ENCODE assay signal across 10 cellular contexts in the genomic region with DNA sequence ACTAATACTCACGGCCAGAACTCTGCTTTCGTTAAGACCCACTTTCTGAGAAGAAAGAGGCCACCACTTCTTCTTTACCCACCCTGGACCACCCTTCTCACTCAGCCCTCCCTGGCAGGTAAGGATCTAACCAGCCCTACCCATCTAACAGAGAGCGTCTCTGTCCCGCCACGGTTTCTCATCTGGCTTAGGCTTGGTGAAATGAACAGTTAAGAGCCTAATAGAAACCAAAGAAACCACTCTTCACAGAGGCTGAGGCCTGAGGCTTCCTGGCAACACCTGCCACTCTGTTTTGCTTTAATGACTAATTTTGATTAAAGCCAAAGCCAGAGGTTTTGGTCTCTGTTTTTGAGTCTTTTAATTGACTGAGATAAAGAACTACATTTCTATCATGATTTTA.
DNase-seq lines count a peak whose midpoint lies in the region; ATAC-seq and TF ChIP-seq lines count a peak whose summit lies in the region.
"Had no signal": no experiment of that assay in that cellular context is flagged by ENCODE, and none has a peak within 500 bp of the region (broad histone marks: within the 10 kb centered on the region; RNA-seq: fewer than 3 reads in every experiment).

No MANE protein-coding gene starts in this region.

- ATAC-seq in GM19035 (IDR thresholded peaks at IDR 0.05; ENCODE audit: unreplicated experiment) (peak; percentile 85), HG02642 (IDR thresholded peaks at IDR 0.05; ENCODE audit: poor library complexity, unreplicated experiment) (peak; percentile 83), HG03460 (IDR thresholded peaks at IDR 0.05; ENCODE audit: unreplicated experiment) (peak; percentile 85), heart right ventricle (no peak)
- ATAC-seq: HepG2 had no signal

- H3K27me3 ChIP-seq in uterus: no peaks in the 10 kb centered on the region
- H3K27me3 ChIP-seq in heart right ventricle: no peaks in the 10 kb centered on the region
- H3K27me3 ChIP-seq: pancreas had no signal

- TF ChIP-seq POLR2A in uterus (IDR thresholded peaks at IDR 0.05): no peak

- H3K4me1 ChIP-seq in uterus (no peaks in the 10 kb centered on the region), heart right ventricle (peaks cover 0 to 4% (median 0%) of the 10 kb centered on the region in 9 donors)
- H3K4me1 ChIP-seq: pancreas had no signal

- no peak for TF ChIP-seq CTCF in uterus (IDR thresholded peaks at IDR 0.05)
- no peak for TF ChIP-seq CTCF in heart right ventricle (IDR thresholded peaks at IDR 0.05)

- H3K36me3 ChIP-seq in uterus: no peaks in the 10 kb centered on the region
- H3K36me3 ChIP-seq in heart right ventricle: no peaks in the 10 kb centered on the region
- H3K36me3 ChIP-seq: pancreas had no signal

- peak; percentile 24 for DNase-seq in DMS79 (lab: John Stamatoyannopoulos, UW)
- DNase-seq in uterus: no peak
- no peak for DNase-seq in RKO (ENCODE audit: low spot score)
- DNase-seq in heart right ventricle: no peak
- DNase-seq in kidney glomerular epithelial cell (lab: John Stamatoyannopoulos, UW): no peak

- H3K9me3 ChIP-seq in uterus (no peaks in the 10 kb centered on the region), heart right ventricle (peaks cover 0 to 1% (median 0%) of the 10 kb centered on the region in 11 donors)
- H3K9me3 ChIP-seq: pancreas had no signal

- 90 to 95% methylated on average over 5 of the region's 5 CpGs for WGBS in heart right ventricle, 2 donors

- H3K4me3 ChIP-seq in uterus: no peak overlapping the region
- H3K4me3 ChIP-seq in heart right ventricle: no peak overlapping the region
- H3K4me3 ChIP-seq: pancreas had no signal

- no peak overlapping the region for H3K27ac ChIP-seq in uterus
- H3K27ac ChIP-seq in heart right ventricle: no peak overlapping the region
- H3K27ac ChIP-seq: pancreas had no signal

- intact Hi-C loops in uterus (cut with DNase I; ENCODE audit: low total_unique reads): no loop called here
- intact Hi-C loops in heart right ventricle (cut with DNase I): loop anchor here in 1 of 10 donors (5.0 kb wide), 1 partner anchor 452 kb away; no protein-coding TSS in a partner anchor

Comparison
In these comparisons a context has a peak if more than half of its experiments do, and no peak if none do; other contexts are left out.
1. ATAC-seq: peak in GM19035 (single experiment), HG02642 (single experiment) and HG03460 (single experiment); none in heart right ventricle (0 of 8).